34 cellular contexts compared by ENCODE assay signal in the genomic region with DNA sequence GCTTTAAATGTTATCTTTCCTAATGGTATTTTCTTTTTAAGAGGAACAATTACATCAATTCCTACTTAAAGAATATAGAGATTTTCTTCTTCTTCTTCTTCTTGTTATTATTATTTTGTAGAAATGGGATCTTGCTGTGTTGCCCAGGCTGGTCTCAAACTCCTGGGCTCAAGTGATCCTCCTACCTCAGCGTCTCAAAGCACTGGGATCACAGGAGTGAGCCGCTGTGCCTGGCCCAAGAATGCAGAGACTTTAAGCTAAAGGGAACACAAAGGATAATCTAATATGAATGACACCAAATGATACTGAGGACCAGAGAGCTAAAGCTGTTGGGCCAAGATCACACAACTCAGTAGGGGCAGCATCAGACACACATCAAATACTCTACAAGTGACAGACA.
DNase-seq lines count a peak whose midpoint lies in the region; ATAC-seq, FAIRE-seq and TF ChIP-seq lines count a peak whose summit lies in the region.
"Had no signal": no experiment of that assay in that cellular context is flagged by ENCODE, and none has a peak within 500 bp of the region (broad histone marks: within the 10 kb centered on the region; RNA-seq: fewer than 3 reads in every experiment).

No MANE protein-coding gene starts in this region.

- no peaks in the 10 kb centered on the region for H4K20me1 ChIP-seq in HepG2 (ENCODE audit: insufficient read depth, low read length)
- H4K20me1 ChIP-seq: BLaER1; BLaER1 treated with 17β-estradiol and CSF1 and Interleukin-3, amounts not matched to agents 10 nM and 100 nM had no signal

- H3K4me3 ChIP-seq in HepG2 (replicated peaks in 1 of 3; ENCODE audit: insufficient read depth in 1 of 3, low read depth in 2 of 3, low read length in 3 of 3) (no peak overlapping the region), right lobe of liver (no peak overlapping the region), Caco-2 (ENCODE audit: low read depth, low read length) (no peak overlapping the region)
- H3K4me3 ChIP-seq: A549; BLaER1; BLaER1 treated with 17β-estradiol and CSF1 and Interleukin-3, amounts not matched to agents 10 nM and 100 nM had no signal

- H3K27ac ChIP-seq in HepG2 (ENCODE audit: extremely low read length, insufficient read depth, low read length), result no peak overlapping the region
- H3K27ac ChIP-seq in right lobe of liver, result no peak overlapping the region
- H3K27ac ChIP-seq: 22Rv1; A549; BLaER1; BLaER1 treated with 17β-estradiol and CSF1 and Interleukin-3, amounts not matched to agents 10 nM and 100 nM; C4-2B had no signal

- no peak for DNase-seq in HepG2 (ENCODE audit: low spot score)
- DNase-seq in right lobe of liver, result no peak
- DNase-seq in Caco-2, result no peak
- DNase-seq in mesenteric fat pad (ENCODE audit: low spot score), result peak; percentile 78
- DNase-seq in naive thymus-derived CD8-positive, alpha-beta T cell, result no peak
- no peak for DNase-seq in NCI-H1930 (lab: John Stamatoyannopoulos, UW)
- DNase-seq: 8988T; ACHN; AML-193; BE2C; C1 segment of cervical spinal cord; Calu3; CD4-positive, alpha-beta memory T cell; CD4-positive, alpha-beta T cell; CD4-positive, CD25-positive, alpha-beta regulatory T cell; CD8-positive, alpha-beta memory T cell; CD8-positive, alpha-beta T cell; COR-L47; DMS 273 treated with DMSO at 0.1 percent for 48 hours; DMS153; DMS53; DMS79; DMS79 treated with DMSO at 0.1 percent for 48 hours; DND-41; EL had no signal

- H3K79me2 ChIP-seq in HepG2 (ENCODE audit: insufficient read depth, low read length), result peaks cover 48% of the 10 kb centered on the region

- CTCF ChIA-PET in HepG2 (lab: Yijun Ruan, JAX; ENCODE audit: low intra/inter-chr PET ratio, low total read pairs), result no interaction called here
- CTCF ChIA-PET in Caco-2 (lab: Charles Lee), result no interaction called here

- ATAC-seq in HepG2, result no peak
- ATAC-seq in right lobe of liver, result no peak
- ATAC-seq in naive thymus-derived CD8-positive, alpha-beta T cell, result no peak
- ATAC-seq: A549; CD8-positive, alpha-beta T cell had no signal

- 0 out of 2 replicates have a peak overlapping the region, but pooled peaks have one; percentile 18 for H3K4me2 ChIP-seq in HepG2 (ENCODE audit: low read depth, low read length)
- H3K4me2 ChIP-seq: A549; BLaER1; BLaER1 treated with 17β-estradiol and CSF1 and Interleukin-3, amounts not matched to agents 10 nM and 100 nM had no signal

- BruUV-seq in HepG2 (replicated peaks; lab: Mats Ljungman, UMichigan), result no TSS peak
- BruUV-seq in Caco-2 (replicated peaks; lab: Mats Ljungman, UMichigan), result no TSS peak

- H2AFZ ChIP-seq in HepG2 (ENCODE audit: low read length), result no peak overlapping the region

- H3K27ac Mint-ChIP-seq in Caco-2 (ENCODE audit: unreplicated experiment), result peak overlapping the region; percentile 74
- H3K27ac Mint-ChIP-seq in naive thymus-derived CD8-positive, alpha-beta T cell, result no peak overlapping the region
- H3K27ac Mint-ChIP-seq: B cell; CD14-positive monocyte; CD4-positive, alpha-beta T cell; CD4-positive, CD25-positive, alpha-beta regulatory T cell; CD8-positive, alpha-beta T cell had no signal

- no peak for FAIRE-seq in HepG2 (lab: Jason Lieb, UNC)
- FAIRE-seq: A204.1, A549, D721Med had no signal

- in situ Hi-C loops in HepG2 (cut with HindIII; ENCODE audit: extremely low pct_ligation_motif_present, low pct_unique_long_range_greater_than_20kb), result no loop called here

- peaks cover 2 to 4% of the 10 kb centered on the region in 2 experiments; a peak in 2 of 5 replicates for H3K36me3 ChIP-seq in HepG2 (replicated peaks in 1 of 2; ENCODE audit: control insufficient read depth in 1 of 2, insufficient read depth in 2 of 2, low read length in 2 of 2)
- no peaks in the 10 kb centered on the region for H3K36me3 ChIP-seq in right lobe of liver
- H3K36me3 ChIP-seq in Caco-2 (ENCODE audit: control insufficient read depth, insufficient read depth, low read length), result no peaks in the 10 kb centered on the region
- H3K36me3 ChIP-seq: BE2C; BLaER1; BLaER1 treated with 17β-estradiol and CSF1 and Interleukin-3, amounts not matched to agents 10 nM and 100 nM had no signal

- no peak for TF ChIP-seq RAD21 in HepG2 (CRISPR knock-in tag; IDR thresholded peaks at IDR 0.05)

- peaks cover 20% of the 10 kb centered on the region for H3K9me3 Mint-ChIP-seq in Caco-2 (ENCODE audit: unreplicated experiment)
- H3K9me3 Mint-ChIP-seq in naive thymus-derived CD8-positive, alpha-beta T cell, result peaks cover 0 to 2% (median 0%) of the 10 kb centered on the region in 9 donors
- H3K9me3 Mint-ChIP-seq: CD4-positive, alpha-beta memory T cell; CD4-positive, alpha-beta T cell; CD4-positive, CD25-positive, alpha-beta regulatory T cell; CD8-positive, alpha-beta memory T cell; CD8-positive, alpha-beta T cell had no signal

- peaks cover 38% of the 10 kb centered on the region for H3K4me1 Mint-ChIP-seq in Caco-2 (ENCODE audit: low read depth, unreplicated experiment)
- H3K4me1 Mint-ChIP-seq in naive thymus-derived CD8-positive, alpha-beta T cell, result no peaks in the 10 kb centered on the region
- H3K4me1 Mint-ChIP-seq: B cell; CD14-positive monocyte; CD4-positive, alpha-beta memory T cell; CD4-positive, CD25-positive, alpha-beta regulatory T cell; CD8-positive, alpha-beta memory T cell had no signal

- TF ChIP-seq CTCF in HepG2 (CRISPR knock-in tag; IDR thresholded peaks at IDR 0.05) (no peak), right lobe of liver (IDR thresholded peaks at IDR 0.05) (no peak), Caco-2 (IDR thresholded peaks at IDR 0.05; ENCODE audit: insufficient read depth in 1 of 2, low read depth in 1 of 2, low read length in 1 of 2, severe bottlenecking in 1 of 2, unreplicated experiment in 1 of 2) (no peak)

- H3K4me1 ChIP-seq in HepG2 (ENCODE audit: insufficient read depth, low read length) (peaks cover 62% of the 10 kb centered on the region), right lobe of liver (peaks cover 0 to 12% (median 0%) of the 10 kb centered on the region in 4 donors), Caco-2 (peaks cover 27% of the 10 kb centered on the region)
- H3K4me1 ChIP-seq: A549; BE2C; BLaER1; BLaER1 treated with 17β-estradiol and CSF1 and Interleukin-3, amounts not matched to agents 10 nM and 100 nM had no signal

- H3K4me3 Mint-ChIP-seq in Caco-2 (ENCODE audit: unreplicated experiment), result no peak overlapping the region
- no peak overlapping the region for H3K4me3 Mint-ChIP-seq in naive thymus-derived CD8-positive, alpha-beta T cell
- H3K4me3 Mint-ChIP-seq: B cell; CD14-positive monocyte; CD4-positive, alpha-beta memory T cell; CD4-positive, alpha-beta T cell; CD4-positive, CD25-positive, alpha-beta regulatory T cell; CD8-positive, alpha-beta memory T cell; CD8-positive, alpha-beta T cell had no signal

- peaks cover 15% of the 10 kb centered on the region for H3K36me3 Mint-ChIP-seq in Caco-2 (ENCODE audit: insufficient read depth, unreplicated experiment)
- no peaks in the 10 kb centered on the region for H3K36me3 Mint-ChIP-seq in naive thymus-derived CD8-positive, alpha-beta T cell
- H3K36me3 Mint-ChIP-seq: CD14-positive monocyte; CD4-positive, alpha-beta memory T cell; CD4-positive, CD25-positive, alpha-beta regulatory T cell; CD8-positive, alpha-beta memory T cell; CD8-positive, alpha-beta T cell had no signal

- WGBS in HepG2 (ENCODE audit: low lambda C conversion rate), result 99% methylated on average over 2 of the region's 2 CpGs
- 94% methylated on average over 2 of the region's 2 CpGs for WGBS in right lobe of liver (ENCODE audit: insufficient coverage, low coverage, low lambda C conversion rate, missing lambda C conversion rate)

- no peak overlapping the region for H3K9ac ChIP-seq in HepG2 (ENCODE audit: insufficient read depth, low read depth, low read length)
- H3K9ac ChIP-seq: BLaER1; BLaER1 treated with 17β-estradiol and CSF1 and Interleukin-3, amounts not matched to agents 10 nM and 100 nM had no signal

- intact Hi-C loops in HepG2 (cut with micrococcal nuclease; ENCODE audit: unreplicated experiment) (no loop called here), right lobe of liver (cut with DNase I) (no loop called here), Caco-2 (cut with micrococcal nuclease; ENCODE audit: unreplicated experiment) (loop anchor here (10.0 kb wide), 1 partner anchor 110 kb away; no protein-coding TSS in a partner anchor)

- POLR2A ChIA-PET in HepG2 (lab: Yijun Ruan, JAX), result interaction anchor here (10.5 kb wide), 1 partner anchor 89 kb away, joined by 354 read pairs; a partner anchor contains a TSS
- POLR2A ChIA-PET in Caco-2 (lab: Charles Lee), result no interaction called here
- POLR2A ChIA-PET in naive thymus-derived CD8-positive, alpha-beta T cell (lab: Charles Lee), result no interaction called here

- H3K27me3 ChIP-seq in HepG2 (ENCODE audit: control insufficient read depth in 1 of 2, insufficient read depth in 2 of 2, low read length in 2 of 2) (no peaks in the 10 kb centered on the region; a peak in 1 of 5 replicates), right lobe of liver (no peaks in the 10 kb centered on the region), Caco-2 (replicated peaks; ENCODE audit: control insufficient read depth, insufficient read depth, low read length) (no peaks in the 10 kb centered on the region)
- H3K27me3 ChIP-seq: BLaER1; BLaER1 treated with 17β-estradiol and CSF1 and Interleukin-3, amounts not matched to agents 10 nM and 100 nM had no signal

- TF ChIP-seq EP300 in HepG2 (IDR thresholded peaks at IDR 0.05; ENCODE audit: low read depth in 2 of 2, low read length in 2 of 2), result no peak
- no peak for TF ChIP-seq EP300 in HepG2 (CRISPR knock-in tag; IDR thresholded peaks at IDR 0.05; ENCODE audit: borderline replicate concordance)

- no peaks in the 10 kb centered on the region for H3K27me3 Mint-ChIP-seq in Caco-2 (ENCODE audit: insufficient read depth, unreplicated experiment)
- H3K27me3 Mint-ChIP-seq in naive thymus-derived CD8-positive, alpha-beta T cell, result peaks cover 2 to 40% (median 8%) of the 10 kb centered on the region in 5 donors
- H3K27me3 Mint-ChIP-seq: CD4-positive, CD25-positive, alpha-beta regulatory T cell had no signal

- H3K9me3 ChIP-seq in HepG2 (ENCODE audit: low read length) (no peaks in the 10 kb centered on the region), right lobe of liver (no peaks in the 10 kb centered on the region), Caco-2 (no peaks in the 10 kb centered on the region)
- H3K9me3 ChIP-seq: A549; BE2C; BLaER1; BLaER1 treated with 17β-estradiol and CSF1 and Interleukin-3, amounts not matched to agents 10 nM and 100 nM had no signal

- no peak for TF ChIP-seq POLR2A in HepG2 (IDR thresholded peaks at IDR 0.05; ENCODE audit: insufficient read depth in 1 of 2, low read depth in 2 of 2, low read length in 2 of 2)
- no peak for TF ChIP-seq POLR2A in right lobe of liver (IDR thresholded peaks at IDR 0.05)

TF ChIP-seq in HepG2, 621 proteins besides CTCF, POLR2A, EP300 and RAD21:
- TF ChIP-seq ZSCAN9 (CRISPR knock-in tag; IDR thresholded peaks at IDR 0.05; ENCODE audit: borderline replicate concordance) (no peak), ZNF7 (CRISPR knock-in tag; IDR thresholded peaks at IDR 0.05) (no peak), ZNF121 (CRISPR knock-in tag; IDR thresholded peaks at IDR 0.05) (peak; percentile 94), ZMYM3 (CRISPR knock-in tag; IDR thresholded peaks at IDR 0.05) (peak; percentile 30; the same call in 1 of the 2 replicates)
